13 cellular contexts compared by ENCODE assay signal in genomic region chr4:85780664-85781063, GRCh38.
A peak's percentile ranks its signal among the peaks of the same experiment; 100 is the strongest.
DNase-seq lines count a peak whose midpoint lies in the region; ATAC-seq and TF ChIP-seq lines count a peak whose summit lies in the region.
"Had no signal": no experiment of that assay in that cellular context is flagged by ENCODE, and none has a peak within 500 bp of the region (broad histone marks: within the 10 kb centered on the region; RNA-seq: fewer than 3 reads in every experiment).

No MANE protein-coding gene starts in this region.

- no peak for TF ChIP-seq CTCF in coronary artery (IDR thresholded peaks at IDR 0.05)
- no peak for TF ChIP-seq CTCF in psoas muscle (IDR thresholded peaks at IDR 0.05)

- ATAC-seq in GM19467 (IDR thresholded peaks at IDR 0.05; ENCODE audit: unreplicated experiment) (peak; percentile 32), HG03378 (IDR thresholded peaks at IDR 0.05; ENCODE audit: unreplicated experiment) (peak; percentile 60), sciatic nerve (no peak), psoas muscle (no peak)

- intact Hi-C loops in sciatic nerve (cut with DNase I) (no loop called here), psoas muscle (cut with DNase I) (no loop called here)
- intact Hi-C loops in activated CD4-positive, alpha-beta memory T cell treated with anti-CD3 and anti-CD28 coated beads for 36 hours (cut with micrococcal nuclease) = no loop called here

- no peaks in the 10 kb centered on the region for H3K27me3 ChIP-seq in psoas muscle (ENCODE audit: insufficient read depth in 3 of 3, low read length in 2 of 3)
- H3K27me3 ChIP-seq: upper lobe of left lung had no signal

- H3K9me3 ChIP-seq in psoas muscle = no peaks in the 10 kb centered on the region
- H3K9me3 ChIP-seq: upper lobe of left lung had no signal

- H3K4me1 Mint-ChIP-seq in activated CD4-positive, alpha-beta memory T cell treated with anti-CD3 and anti-CD28 coated beads for 36 hours (ENCODE audit: low read depth) = no peaks in the 10 kb centered on the region

- H3K27me3 Mint-ChIP-seq in activated CD4-positive, alpha-beta memory T cell treated with anti-CD3 and anti-CD28 coated beads for 36 hours = no peaks in the 10 kb centered on the region
- H3K27me3 Mint-ChIP-seq: memory B cell had no signal

- H3K4me3 Mint-ChIP-seq in activated CD4-positive, alpha-beta memory T cell treated with anti-CD3 and anti-CD28 coated beads for 36 hours = no peak overlapping the region
- H3K4me3 Mint-ChIP-seq: memory B cell had no signal

- H3K4me1 ChIP-seq in psoas muscle = peaks cover 8% of the 10 kb centered on the region

- no peaks in the 10 kb centered on the region for H3K9me3 Mint-ChIP-seq in activated CD4-positive, alpha-beta memory T cell treated with anti-CD3 and anti-CD28 coated beads for 36 hours

- DNase-seq in coronary artery (ENCODE audit: low spot score) (no peak), renal cortical epithelial cell (ENCODE audit: low read depth) (peak; percentile 95), sciatic nerve (ENCODE audit: low spot score) (no peak), psoas muscle (no peak), ureter (ENCODE audit: low spot score) (no peak)
- DNase-seq in activated CD4-positive, alpha-beta memory T cell treated with anti-CD3 and anti-CD28 coated beads for 36 hours = no peak
- DNase-seq: activated gamma-delta T cell treated with Interleukin-2 at 50 U/mL for 16 hours, DMS53, NCI-H226, upper lobe of left lung had no signal

- no peak overlapping the region for H3K27ac Mint-ChIP-seq in activated CD4-positive, alpha-beta memory T cell treated with anti-CD3 and anti-CD28 coated beads for 36 hours
- H3K27ac Mint-ChIP-seq: memory B cell had no signal

- CTCF ChIA-PET in activated CD4-positive, alpha-beta memory T cell treated with anti-CD3 and anti-CD28 coated beads for 36 hours (lab: Charles Lee) = no interaction called here

- H3K27ac ChIP-seq in coronary artery (peak overlapping the region in 1 of 2 donors; percentile 19), psoas muscle (no peak overlapping the region)

- H3K4me3 ChIP-seq in coronary artery (peak overlapping the region; percentile 3), psoas muscle (no peak overlapping the region)

- POLR2A ChIA-PET in activated CD4-positive, alpha-beta memory T cell treated with anti-CD3 and anti-CD28 coated beads for 36 hours (lab: Charles Lee) = no interaction called here

- no peaks in the 10 kb centered on the region for H3K36me3 ChIP-seq in psoas muscle (ENCODE audit: insufficient read depth in 1 of 2, low read depth in 1 of 2)
- H3K36me3 ChIP-seq: upper lobe of left lung had no signal

- WGBS in psoas muscle, 3 donors = 28 to 46% (median 45%) methylated on average over 3 of the region's 3 CpGs

- H3K36me3 Mint-ChIP-seq in activated CD4-positive, alpha-beta memory T cell treated with anti-CD3 and anti-CD28 coated beads for 36 hours = no peaks in the 10 kb centered on the region

Comparison
In these comparisons a context has a peak if more than half of its experiments do, and no peak if none do; other contexts are left out.
1. ATAC-seq: peak in GM19467 (single experiment) and HG03378 (single experiment); none in sciatic nerve (single experiment) and psoas muscle (0 of 4).